8 cellular contexts compared by ENCODE assay signal in genomic region chr10:124418726-124419501, GRCh38. TPM values are rescaled to one million over a fixed set of nuclear protein-coding genes. Genes with fewer than 3 reads are reported as not detected.
DNase-seq lines count a peak whose midpoint lies in the region; ATAC-seq and TF ChIP-seq lines count a peak whose summit lies in the region.

Gene OAT (minus strand): TSS chr10:124418923. CDS start chr10:124412171, 6,752 bp downstream.

- DNase-seq in NCI-H1930 (lab: John Stamatoyannopoulos, UW) (peak; percentile 89 to 92), T-helper 22 cell (ENCODE audit: low read depth) (peak; percentile 93), ascending aorta (ENCODE audit: low spot score in 2 of 2) (peak; percentile 92 to 98), right atrium auricular region (ENCODE audit: low spot score) (peak; percentile 98), psoas muscle (peak; percentile 97)

- H3K4me1 ChIP-seq in ascending aorta (peaks cover 4 to 30% of the 10 kb centered on the region in 2 donors), right atrium auricular region (peaks cover 0 to 36% of the 10 kb centered on the region in 2 donors), psoas muscle (peaks cover 24% of the 10 kb centered on the region), urinary bladder (ENCODE audit: insufficient read depth) (no peaks in the 10 kb centered on the region)

- TF ChIP-seq POLR2A in GM18505 (IDR thresholded peaks at IDR 0.05; ENCODE audit: borderline replicate concordance, extremely low read depth, insufficient read depth, insufficient read length) = peak; percentile 67

- peak within 1 kb of the TSS; percentile 95 to 97 for H3K27ac ChIP-seq in ascending aorta
- peak within 1 kb of the TSS; percentile 92 to 94 for H3K27ac ChIP-seq in right atrium auricular region
- H3K27ac ChIP-seq in psoas muscle = peak within 1 kb of the TSS; percentile 92
- peak within 1 kb of the TSS; percentile 92 for H3K27ac ChIP-seq in urinary bladder (ENCODE audit: low read depth)

- intact Hi-C loops in ascending aorta (cut with DNase I) (loop anchor here (2.0 to 10.0 kb wide), 8 partner anchors 42 to 1924 kb away; partner anchors contain the start of genes BCCIP, BUB3, CPXM2 and FAM53B), psoas muscle (cut with DNase I) (no loop called here)

- ATAC-seq in GM18505 (IDR thresholded peaks at IDR 0.05; ENCODE audit: unreplicated experiment) (peak; percentile 92), HG02943 (IDR thresholded peaks at IDR 0.05; ENCODE audit: low read depth, unreplicated experiment) (peak; percentile 94), psoas muscle (peak; percentile 96 to 98 (median 98))

- H3K36me3 ChIP-seq in ascending aorta = no peaks in the 10 kb centered on the region
- H3K36me3 ChIP-seq in right atrium auricular region = no peaks in the 10 kb centered on the region
- no peaks in the 10 kb centered on the region for H3K36me3 ChIP-seq in psoas muscle (ENCODE audit: insufficient read depth in 1 of 2, low read depth in 1 of 2)
- no peaks in the 10 kb centered on the region for H3K36me3 ChIP-seq in urinary bladder (ENCODE audit: insufficient read depth)

- WGBS in psoas muscle, 3 donors = 2% methylated on average over 53 to 70 of the region's 70 CpGs
- 3% methylated on average over 70 of the region's 70 CpGs for WGBS in urinary bladder

- no peaks in the 10 kb centered on the region for H3K9me3 ChIP-seq in ascending aorta
- no peaks in the 10 kb centered on the region for H3K9me3 ChIP-seq in right atrium auricular region
- no peaks in the 10 kb centered on the region for H3K9me3 ChIP-seq in psoas muscle

- H3K4me3 ChIP-seq in ascending aorta = peak within 1 kb of the TSS; percentile 77 to 94
- H3K4me3 ChIP-seq in right atrium auricular region = peak within 1 kb of the TSS; percentile 78 to 91
- H3K4me3 ChIP-seq in psoas muscle = peak within 1 kb of the TSS; percentile 90
- H3K4me3 ChIP-seq in urinary bladder (ENCODE audit: low read depth, low read length) = peak within 1 kb of the TSS; percentile 95

- no peak for TF ChIP-seq CTCF in ascending aorta (IDR thresholded peaks at IDR 0.05)
- no peak for TF ChIP-seq CTCF in right atrium auricular region (IDR thresholded peaks at IDR 0.05)
- no peak for TF ChIP-seq CTCF in psoas muscle (IDR thresholded peaks at IDR 0.05)

- H3K27me3 ChIP-seq in ascending aorta = no peaks in the 10 kb centered on the region
- H3K27me3 ChIP-seq in right atrium auricular region = no peaks in the 10 kb centered on the region
- no peaks in the 10 kb centered on the region for H3K27me3 ChIP-seq in psoas muscle (ENCODE audit: insufficient read depth in 3 of 3, low read length in 2 of 3)

RNA-seq across cellular contexts. Expression of gene OAT, which starts in this region (rescaled TPM):
- total RNA-seq in ascending aorta (48.2 TPM), right atrium auricular region (10 to 100 TPM; 42.1 to 49.8 TPM), psoas muscle (10 to 100 TPM; 23.2 to 38.6 (median 32.3) TPM), urinary bladder (183 TPM)
- polyA plus RNA-seq in psoas muscle (10 to 100 TPM in 2 of 3 donors, 1 to 10 TPM in 1; 9.5 to 64.5 (median 26.1) TPM), urinary bladder (95.5 TPM)

Comparison
In these comparisons a context has a peak if more than half of its experiments do, and no peak if none do; other contexts are left out.
1. Peak in every context shown above with its lines: DNase-seq, ATAC-seq, H3K4me3 ChIP-seq and H3K27ac ChIP-seq.